20 cellular contexts compared by ENCODE assay signal in the genomic region with DNA sequence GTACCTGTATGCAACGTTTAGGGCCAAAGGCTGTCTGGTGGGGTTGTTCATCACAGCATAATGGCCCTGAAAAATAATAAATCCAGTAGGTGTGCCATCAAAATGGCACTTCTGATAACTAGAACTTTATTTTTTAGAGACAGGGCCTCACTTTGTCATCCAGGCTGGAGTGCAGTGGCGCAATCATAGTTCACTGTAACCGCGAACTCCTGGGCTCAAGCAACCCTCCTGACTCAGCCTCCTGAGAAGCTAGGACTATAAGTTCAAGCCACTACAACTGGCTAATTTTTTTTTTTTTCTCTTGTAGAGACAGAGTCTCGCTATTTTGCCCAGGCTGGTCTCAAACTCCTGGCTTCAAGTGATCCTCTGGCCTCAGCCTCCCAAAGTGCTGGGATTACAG. TPM values are rescaled to one million over a fixed set of nuclear protein-coding genes. Genes with fewer than 3 reads are reported as not detected.
DNase-seq lines count a peak whose midpoint lies in the region; ATAC-seq and TF ChIP-seq lines count a peak whose summit lies in the region.
"Had no signal": no experiment of that assay in that cellular context is flagged by ENCODE, and none has a peak within 500 bp of the region (broad histone marks: within the 10 kb centered on the region; RNA-seq: fewer than 3 reads in every experiment).

No MANE protein-coding gene starts in this region.

- H3K36me3 ChIP-seq in ACC112 (ENCODE audit: insufficient read depth, low read length), result peaks cover 34% of the 10 kb centered on the region
- peaks cover 77% of the 10 kb centered on the region for H3K36me3 ChIP-seq in adipocyte (ENCODE audit: control insufficient read depth, insufficient read depth, low read length, severe bottlenecking)
- H3K36me3 ChIP-seq in gastroesophageal sphincter, result peaks cover 9 to 87% of the 10 kb centered on the region in 2 donors
- H3K36me3 ChIP-seq in uterus, result no peaks in the 10 kb centered on the region

- no peak for TF ChIP-seq EP300 in gastroesophageal sphincter (IDR thresholded peaks at IDR 0.05)

- peaks cover 22% of the 10 kb centered on the region for H3K4me1 ChIP-seq in ACC112 (ENCODE audit: control insufficient read depth, insufficient read depth, low read length, unreplicated experiment)
- peaks cover 39% of the 10 kb centered on the region for H3K4me1 ChIP-seq in adipocyte (ENCODE audit: control insufficient read depth, insufficient read depth, low read length)
- peaks cover 0 to 18% (median 8%) of the 10 kb centered on the region in 3 donors for H3K4me1 ChIP-seq in gastroesophageal sphincter
- H3K4me1 ChIP-seq in uterus, result peaks cover 4 to 9% of the 10 kb centered on the region in 2 donors

- TF ChIP-seq POLR2A in gastroesophageal sphincter (IDR thresholded peaks at IDR 0.05), result no peak
- no peak for TF ChIP-seq POLR2A in uterus (IDR thresholded peaks at IDR 0.05)

- TF ChIP-seq CTCF in HL-60 (IDR thresholded peaks at IDR 0.05; ENCODE audit: insufficient read depth, low read length), result no peak
- no peak for TF ChIP-seq CTCF in gastroesophageal sphincter (IDR thresholded peaks at IDR 0.05)
- no peak for TF ChIP-seq CTCF in uterus (IDR thresholded peaks at IDR 0.05)

- DNase-seq in HL-60 (ENCODE audit: low read depth in 1 of 2, low spot score in 1 of 2) (peak in 1 of 2 experiments; percentile 72), adipocyte (ENCODE audit: low read depth) (peak; percentile 24), iris pigment epithelial cell (ENCODE audit: low read depth) (peak; percentile 83), ureter (ENCODE audit: low spot score) (no peak), uterus (no peak)
- DNase-seq: activated CD8-positive, alpha-beta T cell treated with anti-CD3 and anti-CD28 coated beads, Interleukin-2, amount 10 ng/mL, durations not matched to agents 7 days and 5 days; left ventricle myocardium inferior; NCI-H187 treated with DMSO at 0.1 percent for 48 hours; NCI-H510A treated with DMSO at 0.1 percent for 48 hours; stimulated activated naive CD8-positive, alpha-beta T cell treated with anti-CD3 and anti-CD28 coated beads, Interleukin-15, Interleukin-2, amounts not matched to agents 100 U/mL and 50 U/mL, for 24 hours had no signal

- H3K27me3 ChIP-seq in ACC112 (ENCODE audit: insufficient read depth, low read length) (no peaks in the 10 kb centered on the region), HL-60 (ENCODE audit: insufficient read depth, poor library complexity, severe bottlenecking) (no peaks in the 10 kb centered on the region), adipocyte (replicated peaks; ENCODE audit: control insufficient read depth, insufficient read depth, low read length) (no peaks in the 10 kb centered on the region), gastroesophageal sphincter (no peaks in the 10 kb centered on the region), uterus (no peaks in the 10 kb centered on the region)
- H3K27me3 ChIP-seq: esophagus muscularis mucosa had no signal

- peak overlapping the region; percentile 72 for H3K27ac ChIP-seq in ACC112 (ENCODE audit: low read depth, low read length)
- H3K27ac ChIP-seq in HL-60 (replicated peaks), result 0 out of 2 replicates have a peak overlapping the region, but pooled peaks have one; percentile 13
- H3K27ac ChIP-seq in gastroesophageal sphincter, result no peak overlapping the region
- no peak overlapping the region for H3K27ac ChIP-seq in uterus
- H3K27ac ChIP-seq: left ventricle myocardium inferior had no signal

- H3K9ac ChIP-seq in adipocyte (ENCODE audit: low read length), result peak overlapping the region; percentile 29

- WGBS in gastroesophageal sphincter (ENCODE audit: low coverage in 1 of 2), 2 donors, result 77 to 91% methylated on average over 4 to 5 of the region's 5 CpGs

- no peak for ATAC-seq in gastroesophageal sphincter
- no peak for ATAC-seq in HG02970 (IDR thresholded peaks at IDR 0.05; ENCODE audit: low FRiP score, unreplicated experiment)
- ATAC-seq: activated CD8-positive, alpha-beta T cell treated with anti-CD3 and anti-CD28 coated beads, Interleukin-2, amount 10 ng/mL, durations not matched to agents 7 days and 5 days; SK-N-SH treated with all-trans-retinoic acid at 6 μM for 48 hours; stimulated activated naive CD8-positive, alpha-beta T cell treated with anti-CD3 and anti-CD28 coated beads, Interleukin-15, Interleukin-2, amounts not matched to agents 100 U/mL and 50 U/mL, for 24 hours had no signal

- no peak overlapping the region for H2AFZ ChIP-seq in ACC112 (ENCODE audit: low read length, unreplicated experiment)

- no peaks in the 10 kb centered on the region for H3K9me3 ChIP-seq in adipocyte (ENCODE audit: control insufficient read depth, low read length)
- H3K9me3 ChIP-seq in gastroesophageal sphincter, result no peaks in the 10 kb centered on the region
- H3K9me3 ChIP-seq in uterus, result no peaks in the 10 kb centered on the region
- H3K9me3 ChIP-seq: esophagus muscularis mucosa, left ventricle myocardium inferior had no signal

- H3K4me3 ChIP-seq in ACC112 (ENCODE audit: low read depth, low read length) (no peak overlapping the region), HL-60 (replicated peaks; ENCODE audit: insufficient read depth, low read length) (no peak overlapping the region), adipocyte (ENCODE audit: low read length) (no peak overlapping the region), gastroesophageal sphincter (no peak overlapping the region), uterus (no peak overlapping the region)
- H3K4me3 ChIP-seq: esophagus muscularis mucosa, left ventricle myocardium inferior had no signal

- intact Hi-C loops in uterus (cut with DNase I; ENCODE audit: low total_unique reads), result no loop called here

- peaks cover 19% of the 10 kb centered on the region for H3K79me2 ChIP-seq in ACC112 (ENCODE audit: control insufficient read depth, insufficient read depth, low read length, unreplicated experiment)

RNA-seq across cellular contexts. Expression of gene SNAPIN, which starts 4.7 kb away (rescaled TPM):
- total RNA-seq in gastroesophageal sphincter, result 10 to 100 TPM; 58.9 to 77.4 (median 69.4) TPM
- total RNA-seq in ureter, result 37.3 TPM
- 100 to 1,000 TPM in 1 of 4 donors, 10 to 100 TPM in 3; 35.5 to 101 (median 71.3) TPM for total RNA-seq in uterus

RNA-seq across cellular contexts. Expression of gene ILF2, which starts 7.6 kb away (rescaled TPM):
- total RNA-seq in gastroesophageal sphincter, result 10 to 100 TPM; 52.1 to 99.2 (median 79.3) TPM
- total RNA-seq in ureter, result 131 TPM
- total RNA-seq in uterus, result 100 to 1,000 TPM in 3 of 4 donors, 10 to 100 TPM in 1; 82.7 to 252 (median 111) TPM

RNA-seq across cellular contexts. Expression of gene NPR1, which starts 15.3 kb away (rescaled TPM):
- total RNA-seq in gastroesophageal sphincter, result 10 to 100 TPM; 36.7 to 57.0 (median 46.7) TPM
- total RNA-seq in ureter, result 21.0 TPM
- 10 to 100 TPM; 34.1 to 74.0 (median 50.8) TPM for total RNA-seq in uterus
- total RNA-seq: activated CD8-positive, alpha-beta T cell treated with anti-CD3 and anti-CD28 coated beads, Interleukin-2, amount 10 ng/mL, durations not matched to agents 7 days and 5 days; activated T-helper 2 cell treated with anti-CD3 and anti-CD28 coated beads, Interferon-gamma antibody, Interleukin-2, Interleukin-4, amounts not matched to agents 10 μg/mL and 5 μg/mL and 100 μg/mL, durations not matched to agents 14 hours and 24 hours and 36 hours; myocyte; OCI-LY7 had no signal

RNA-seq across cellular contexts. Expression of gene CHTOP, which starts 29.3 kb away (rescaled TPM):
- total RNA-seq in gastroesophageal sphincter, result 10 to 100 TPM; 33.7 to 57.0 (median 42.2) TPM
- 91.7 TPM for total RNA-seq in ureter
- total RNA-seq in uterus, result 10 to 100 TPM; 43.8 to 91.0 (median 70.8) TPM

RNA-seq across cellular contexts. Expression of gene S100A1, which starts 35.0 kb away (rescaled TPM):
- 1 to 10 TPM; 2.4 to 8.3 (median 2.8) TPM for total RNA-seq in gastroesophageal sphincter
- not detected for total RNA-seq in ureter
- 1 to 10 TPM in 1 of 4 donors, not detected in 3; 3.8 TPM for total RNA-seq in uterus
- total RNA-seq: activated CD8-positive, alpha-beta T cell treated with anti-CD3 and anti-CD28 coated beads, Interleukin-2, amount 10 ng/mL, durations not matched to agents 7 days and 5 days; activated T-helper 2 cell treated with anti-CD3 and anti-CD28 coated beads, Interferon-gamma antibody, Interleukin-2, Interleukin-4, amounts not matched to agents 10 μg/mL and 5 μg/mL and 100 μg/mL, durations not matched to agents 14 hours and 24 hours and 36 hours; B cell; OCI-LY7; urinary bladder had no signal

Comparison
In these comparisons a context has a peak if more than half of its experiments do, and no peak if none do; other contexts are left out.
1. H3K27ac ChIP-seq: peak in ACC112 (single experiment) and HL-60 (single experiment); none in gastroesophageal sphincter (0 of 4) and uterus (0 of 2).
2. DNase-seq: peak in adipocyte (single experiment) and iris pigment epithelial cell (single experiment); none in ureter (single experiment) and uterus (0 of 2).